24 cellular contexts compared by ENCODE assay signal in the genomic region with DNA sequence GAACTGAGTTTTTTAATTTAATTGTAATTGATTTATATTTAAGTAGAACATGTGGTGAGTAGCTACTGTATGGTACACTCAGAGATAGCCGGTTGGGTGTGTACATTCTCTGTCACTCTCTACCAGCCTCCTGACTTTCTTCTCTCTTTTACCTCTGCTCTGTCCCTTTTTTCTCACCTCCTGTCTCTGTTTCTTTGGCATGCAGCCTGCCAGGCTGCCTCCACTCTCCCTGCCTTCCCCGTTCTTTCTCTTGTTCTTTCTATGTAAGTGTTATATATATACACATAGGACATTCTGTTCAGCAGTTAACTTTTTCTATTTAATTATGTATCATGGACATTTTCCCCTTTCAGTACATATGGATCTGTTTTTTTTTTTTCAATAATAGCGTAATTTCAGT.
"Had no signal": no experiment of that assay in that cellular context is flagged by ENCODE, and none has a peak within 500 bp of the region (broad histone marks: within the 10 kb centered on the region; RNA-seq: fewer than 3 reads in every experiment).

No MANE protein-coding gene starts in this region.

- H3K4me3 Mint-ChIP-seq: activated CD8-positive, alpha-beta T cell treated with anti-CD3 and anti-CD28 coated beads, Interleukin-2, amount 10 ng/mL, durations not matched to agents 7 days and 5 days; activated naive CD8-positive, alpha-beta T cell treated with anti-CD3 and anti-CD28 coated beads, Interleukin-2, amount 50 U/mL, for 24 hours; activated T-cell treated with anti-CD3 and anti-CD28 coated beads, Interleukin-2, amount 50 U/mL, for 24 hours; T-helper 17 cell; WTC11 had no signal

- FAIRE-seq: bronchial epithelial cell had no signal

- H3K27me3 Mint-ChIP-seq: activated naive CD8-positive, alpha-beta T cell treated with anti-CD3 and anti-CD28 coated beads, Interleukin-2, amount 50 U/mL, for 24 hours; activated T-cell treated with anti-CD3 and anti-CD28 coated beads, Interleukin-2, amount 50 U/mL, for 24 hours; T-helper 17 cell had no signal

- H3K27ac Mint-ChIP-seq: activated CD8-positive, alpha-beta T cell treated with anti-CD3 and anti-CD28 coated beads, Interleukin-2, amount 10 ng/mL, durations not matched to agents 7 days and 5 days; activated naive CD4-positive, alpha-beta T cell treated with anti-CD3 and anti-CD28 coated beads, Interleukin-2, amount 50 U/mL, for 72 hours; activated naive CD8-positive, alpha-beta T cell treated with anti-CD3 and anti-CD28 coated beads, Interleukin-2, amount 50 U/mL, for 24 hours; activated T-cell treated with anti-CD3 and anti-CD28 coated beads, Interleukin-2, amount 50 U/mL, for 24 hours; T-helper 17 cell; WTC11 had no signal

- H3K27ac ChIP-seq: ascending aorta, body of pancreas, PC-9 had no signal

- H2AFZ ChIP-seq: PC-9 had no signal

- H3K9me3 Mint-ChIP-seq: activated naive CD4-positive, alpha-beta T cell treated with anti-CD3 and anti-CD28 coated beads, Interleukin-2, amount 50 U/mL, for 72 hours had no signal

- H3K4me2 ChIP-seq: PC-9 had no signal

- DNase-seq: activated CD4-positive, alpha-beta T cell treated with anti-CD3 and anti-CD28 coated beads for 48 hours; activated CD4-positive, alpha-beta T cell treated with anti-CD3 and anti-CD28 coated beads, Interleukin-2, amount 50 U/mL, for 4 hours; activated CD4-positive, CD25-positive, alpha-beta regulatory T cell treated with anti-CD3 and anti-CD28 coated beads, Interleukin-2, amount 50 U/mL, for 72 hours; activated CD8-positive, alpha-beta memory T cell treated with anti-CD3 and anti-CD28 coated beads, Interleukin-2, amount 50 U/mL, for 48 hours; activated CD8-positive, alpha-beta T cell treated with anti-CD3 and anti-CD28 coated beads, Interleukin-2, amount 10 ng/mL, durations not matched to agents 7 days and 5 days; activated effector memory CD4-positive, alpha-beta T cell treated with anti-CD3 and anti-CD28 coated beads, Interleukin-2, amount 50 U/mL, for 16 hours; activated naive CD4-positive, alpha-beta T cell treated with Interleukin-2 at 50 U/mL for 16 hours; activated naive CD8-positive, alpha-beta T cell treated with anti-CD3 and anti-CD28 coated beads, Interleukin-2, amount 50 U/mL, for 24 hours; activated T-cell treated with anti-CD3 and anti-CD28 coated beads, Interleukin-2, amount 50 U/mL, for 24 hours; amniotic stem cell; body of pancreas; central memory CD4-positive, alpha-beta T cell; NCI-H1105 treated with DMSO at 0.1 percent for 48 hours; NCI-H1436 treated with DMSO at 0.1 percent for 48 hours; NCI-H2107; NCI-H510A treated with DMSO at 0.1 percent for 48 hours; PC-9; SHP77 treated with DMSO at 0.1 percent for 48 hours; T-helper 17 cell; T-helper 9 cell had no signal

- H3K36me3 ChIP-seq: ascending aorta had no signal

- ATAC-seq: activated CD8-positive, alpha-beta T cell treated with anti-CD3 and anti-CD28 coated beads, Interleukin-2, amount 10 ng/mL, durations not matched to agents 7 days and 5 days; activated naive CD4-positive, alpha-beta T cell treated with anti-CD3 and anti-CD28 coated beads, Interleukin-2, amount 50 U/mL, for 72 hours; activated naive CD8-positive, alpha-beta T cell treated with anti-CD3 and anti-CD28 coated beads, Interleukin-2, amount 50 U/mL, for 24 hours; body of pancreas; T-helper 17 cell; WTC11 had no signal

- H3K4me3 ChIP-seq: ascending aorta, body of pancreas, PC-9 had no signal

- H3K36me3 Mint-ChIP-seq: activated naive CD4-positive, alpha-beta T cell treated with anti-CD3 and anti-CD28 coated beads, Interleukin-2, amount 50 U/mL, for 72 hours had no signal

- H3K4me1 ChIP-seq: ascending aorta had no signal

- H3K9me3 ChIP-seq: ascending aorta, body of pancreas had no signal

- H3K27me3 ChIP-seq: ascending aorta, body of pancreas had no signal
